Comparison of ENCODE assay signal across 18 cellular contexts in the genomic region with DNA sequence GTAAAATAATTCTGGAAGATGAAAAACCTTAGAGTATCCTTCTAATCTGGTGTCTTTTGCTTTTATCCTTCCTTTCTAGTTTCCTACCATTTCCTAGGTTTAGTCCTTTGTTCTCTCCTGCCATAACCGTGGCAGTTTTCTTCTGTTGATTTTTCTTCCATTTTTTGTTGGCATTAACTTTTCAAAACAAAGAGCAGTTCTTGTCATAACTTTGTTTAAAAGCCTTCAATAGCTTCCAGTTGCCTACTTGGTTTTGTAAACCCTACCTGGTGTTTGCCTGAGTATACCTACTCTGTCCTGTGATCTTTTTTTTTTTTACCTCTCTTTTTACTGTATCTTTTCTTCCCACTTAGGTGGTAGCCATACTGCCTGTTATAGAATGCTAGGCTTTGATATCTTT.
A peak's percentile ranks its signal among the peaks of the same experiment; 100 is the strongest.
DNase-seq lines count a peak whose midpoint lies in the region; ATAC-seq, FAIRE-seq and TF ChIP-seq lines count a peak whose summit lies in the region.
"Had no signal": no experiment of that assay in that cellular context is flagged by ENCODE, and none has a peak within 500 bp of the region (broad histone marks: within the 10 kb centered on the region; RNA-seq: fewer than 3 reads in every experiment).

No MANE protein-coding gene starts in this region.

- peak overlapping the region; percentile 41 for H3K4me2 ChIP-seq in HepG2 (ENCODE audit: low read depth, low read length)
- H3K4me2 ChIP-seq in neural progenitor cell = no peak overlapping the region

- 5% methylated on average over 1 of the region's 1 CpG for WGBS in HepG2 (ENCODE audit: low lambda C conversion rate)
- 17% methylated on average over 1 of the region's 1 CpG for WGBS in right lobe of liver (ENCODE audit: insufficient coverage, low coverage, low lambda C conversion rate, missing lambda C conversion rate)

- H3K27me3 Mint-ChIP-seq in neural progenitor cell (ENCODE audit: insufficient read depth, low read depth) (no peaks in the 10 kb centered on the region), Caco-2 (ENCODE audit: insufficient read depth, unreplicated experiment) (no peaks in the 10 kb centered on the region)
- H3K27me3 Mint-ChIP-seq: CD4-positive, alpha-beta memory T cell had no signal

- H3K27ac ChIP-seq in HepG2 (ENCODE audit: extremely low read length, insufficient read depth, low read length) (peak overlapping the region; percentile 26), right lobe of liver (no peak overlapping the region), neural progenitor cell (no peak overlapping the region)
- H3K27ac ChIP-seq: C4-2B had no signal

- H3K4me1 ChIP-seq in HepG2 (ENCODE audit: insufficient read depth, low read length) (peaks cover 62% of the 10 kb centered on the region), right lobe of liver (peaks cover 0 to 39% (median 10%) of the 10 kb centered on the region in 4 donors), adipocyte (ENCODE audit: control insufficient read depth, insufficient read depth, low read length) (peaks cover 39% of the 10 kb centered on the region), neural progenitor cell (no peaks in the 10 kb centered on the region), Caco-2 (0 out of 2 replicates have a peak, but pooled peaks cover 5% of the 10 kb centered on the region)
- H3K4me1 ChIP-seq: BE2C had no signal

- no peaks in the 10 kb centered on the region; the same call in none of the 2 replicates for H4K20me1 ChIP-seq in HepG2 (ENCODE audit: insufficient read depth, low read length)
- H4K20me1 ChIP-seq in neural progenitor cell (ENCODE audit: low read depth) = no peaks in the 10 kb centered on the region

- in situ Hi-C loops in HepG2 (cut with HindIII; ENCODE audit: extremely low pct_ligation_motif_present, low pct_unique_long_range_greater_than_20kb) = no loop called here

- POLR2A ChIA-PET in HepG2 (lab: Yijun Ruan, JAX) (no interaction called here), Caco-2 (lab: Charles Lee) (no interaction called here)

- TF ChIP-seq POLR2A in HepG2 (IDR thresholded peaks at IDR 0.05; ENCODE audit: insufficient read depth in 1 of 2, low read depth in 2 of 2, low read length in 2 of 2) (no peak), right lobe of liver (IDR thresholded peaks at IDR 0.05) (no peak)

- BruUV-seq in HepG2 (replicated peaks; lab: Mats Ljungman, UMichigan) (no TSS peak), Caco-2 (replicated peaks; lab: Mats Ljungman, UMichigan) (no TSS peak)

- H3K9ac ChIP-seq in HepG2 (ENCODE audit: insufficient read depth, low read depth, low read length) = no peak overlapping the region
- H3K9ac ChIP-seq in adipocyte (ENCODE audit: low read length) = peak overlapping the region; percentile 54
- H3K9ac ChIP-seq in neural progenitor cell = no peak overlapping the region

- TF ChIP-seq RAD21 in HepG2 (CRISPR knock-in tag; IDR thresholded peaks at IDR 0.05) = no peak

- intact Hi-C loops in HepG2 (cut with micrococcal nuclease; ENCODE audit: unreplicated experiment) (no loop called here), right lobe of liver (cut with DNase I) (no loop called here), Caco-2 (cut with micrococcal nuclease; ENCODE audit: unreplicated experiment) (no loop called here)

- no peaks in the 10 kb centered on the region for H3K27me3 ChIP-seq in HepG2 (ENCODE audit: control insufficient read depth in 1 of 2, insufficient read depth in 2 of 2, low read length in 2 of 2)
- H3K27me3 ChIP-seq in right lobe of liver = no peaks in the 10 kb centered on the region
- H3K27me3 ChIP-seq in adipocyte (replicated peaks; ENCODE audit: control insufficient read depth, insufficient read depth, low read length) = no peaks in the 10 kb centered on the region
- H3K27me3 ChIP-seq in neural progenitor cell = no peaks in the 10 kb centered on the region
- H3K27me3 ChIP-seq in Caco-2 (replicated peaks; ENCODE audit: control insufficient read depth, insufficient read depth, low read length) = no peaks in the 10 kb centered on the region
- H3K27me3 ChIP-seq: BE2C had no signal

- peaks cover 3 to 20% of the 10 kb centered on the region in 2 experiments; a peak in 3 of 5 replicates for H3K36me3 ChIP-seq in HepG2 (replicated peaks in 1 of 2; ENCODE audit: control insufficient read depth in 1 of 2, insufficient read depth in 2 of 2, low read length in 2 of 2)
- H3K36me3 ChIP-seq in right lobe of liver = peaks cover 0 to 8% (median under 1%) of the 10 kb centered on the region in 4 donors
- H3K36me3 ChIP-seq in adipocyte (ENCODE audit: control insufficient read depth, insufficient read depth, low read length, severe bottlenecking) = peaks cover 36% of the 10 kb centered on the region
- no peaks in the 10 kb centered on the region for H3K36me3 ChIP-seq in neural progenitor cell
- no peaks in the 10 kb centered on the region; the same call in 1 of the 2 replicates for H3K36me3 ChIP-seq in Caco-2 (ENCODE audit: control insufficient read depth, insufficient read depth, low read length)
- H3K36me3 ChIP-seq: BE2C had no signal

- TF ChIP-seq EP300 in HepG2 (IDR thresholded peaks at IDR 0.05; ENCODE audit: low read depth in 2 of 2, low read length in 2 of 2) (no peak), HepG2 (CRISPR knock-in tag; IDR thresholded peaks at IDR 0.05; ENCODE audit: borderline replicate concordance) (no peak)

- TF ChIP-seq CTCF in HepG2 (CRISPR knock-in tag; IDR thresholded peaks at IDR 0.05) (no peak), right lobe of liver (IDR thresholded peaks at IDR 0.05) (no peak), neural progenitor cell (IDR thresholded peaks at IDR 0.05) (no peak), Caco-2 (IDR thresholded peaks at IDR 0.05; ENCODE audit: insufficient read depth in 1 of 2, low read depth in 1 of 2, low read length in 1 of 2, severe bottlenecking in 1 of 2, unreplicated experiment in 1 of 2) (no peak)

- H3K4me3 Mint-ChIP-seq in neural progenitor cell (no peak overlapping the region), Caco-2 (ENCODE audit: unreplicated experiment) (no peak overlapping the region)
- H3K4me3 Mint-ChIP-seq: CD4-positive, alpha-beta memory T cell; HFFc6; IgD-negative memory B cell had no signal

- H3K27ac Mint-ChIP-seq in neural progenitor cell (no peak overlapping the region), Caco-2 (ENCODE audit: unreplicated experiment) (no peak overlapping the region)
- H3K27ac Mint-ChIP-seq: HFFc6 had no signal

- H3K36me3 Mint-ChIP-seq in neural progenitor cell (no peaks in the 10 kb centered on the region), Caco-2 (ENCODE audit: insufficient read depth, unreplicated experiment) (peaks cover 48% of the 10 kb centered on the region)

- H3K9me3 Mint-ChIP-seq in neural progenitor cell (peaks cover 5% of the 10 kb centered on the region), Caco-2 (ENCODE audit: unreplicated experiment) (no peaks in the 10 kb centered on the region)
- H3K9me3 Mint-ChIP-seq: CD4-positive, alpha-beta memory T cell; HFFc6 had no signal

- peak; percentile 37 for DNase-seq in HepG2 (ENCODE audit: low spot score)
- DNase-seq in right lobe of liver = no peak
- DNase-seq in adipocyte (ENCODE audit: low read depth) = no peak
- DNase-seq in neural progenitor cell (ENCODE audit: low spot score) = no peak
- no peak for DNase-seq in Caco-2
- no peak for DNase-seq in RCC 7860 (ENCODE audit: low spot score)
- DNase-seq in NCI-H2196 treated with DMSO at 0.1 percent for 48 hours (lab: John Stamatoyannopoulos, UW; ENCODE audit: unreplicated experiment) = no peak
- DNase-seq: BE2C; CD4-positive, alpha-beta memory T cell; DND-41; GDM1; HCEC 1CT; HFFc6; KG1 had no signal

- H3K79me2 ChIP-seq in HepG2 (ENCODE audit: insufficient read depth, low read length) = peaks cover 85% of the 10 kb centered on the region
- no peaks in the 10 kb centered on the region for H3K79me2 ChIP-seq in neural progenitor cell (ENCODE audit: low read depth)

- FAIRE-seq in HepG2 (lab: Jason Lieb, UNC) (no peak), RCC 7860 (lab: Jason Lieb, UNC) (no peak)
- FAIRE-seq: GM19239, H1 had no signal

- no peak for ATAC-seq in HepG2
- ATAC-seq in right lobe of liver = no peak

- CTCF ChIA-PET in HepG2 (lab: Yijun Ruan, JAX; ENCODE audit: low intra/inter-chr PET ratio, low total read pairs) (no interaction called here), Caco-2 (lab: Charles Lee) (no interaction called here)

- H2AFZ ChIP-seq in HepG2 (ENCODE audit: low read length) (no peak overlapping the region), neural progenitor cell (replicated peaks) (peak overlapping the region; percentile 30)

- H3K9me3 ChIP-seq in HepG2 (ENCODE audit: low read length) (no peaks in the 10 kb centered on the region), right lobe of liver (no peaks in the 10 kb centered on the region), adipocyte (ENCODE audit: control insufficient read depth, low read length) (no peaks in the 10 kb centered on the region), neural progenitor cell (ENCODE audit: low read depth) (no peaks in the 10 kb centered on the region), Caco-2 (no peaks in the 10 kb centered on the region)
- H3K9me3 ChIP-seq: BE2C had no signal

- H3K4me1 Mint-ChIP-seq in neural progenitor cell (no peaks in the 10 kb centered on the region), Caco-2 (ENCODE audit: low read depth, unreplicated experiment) (peaks cover 15% of the 10 kb centered on the region)

- H3K4me3 ChIP-seq in HepG2 (replicated peaks in 1 of 3; ENCODE audit: insufficient read depth in 1 of 3, low read depth in 2 of 3, low read length in 3 of 3) = no peak overlapping the region
- H3K4me3 ChIP-seq in right lobe of liver = no peak overlapping the region
- peak overlapping the region; percentile 37 for H3K4me3 ChIP-seq in adipocyte (ENCODE audit: low read length)
- no peak overlapping the region for H3K4me3 ChIP-seq in neural progenitor cell
- H3K4me3 ChIP-seq in Caco-2 (ENCODE audit: low read depth, low read length) = no peak overlapping the region

- no peaks in the 10 kb centered on the region for H3F3A ChIP-seq in neural progenitor cell (ENCODE audit: low read depth)

TF ChIP-seq in HepG2, 621 proteins besides CTCF, POLR2A, EP300 and RAD21 (continues in another document):
- TF ChIP-seq KAT8 (CRISPR knock-in tag; IDR thresholded peaks at IDR 0.05) (peak; percentile 29; the same call in 1 of the 2 replicates), ZNF44 (CRISPR knock-in tag; IDR thresholded peaks at IDR 0.05) (no peak)
- TF ChIP-seq, protein P1, sequence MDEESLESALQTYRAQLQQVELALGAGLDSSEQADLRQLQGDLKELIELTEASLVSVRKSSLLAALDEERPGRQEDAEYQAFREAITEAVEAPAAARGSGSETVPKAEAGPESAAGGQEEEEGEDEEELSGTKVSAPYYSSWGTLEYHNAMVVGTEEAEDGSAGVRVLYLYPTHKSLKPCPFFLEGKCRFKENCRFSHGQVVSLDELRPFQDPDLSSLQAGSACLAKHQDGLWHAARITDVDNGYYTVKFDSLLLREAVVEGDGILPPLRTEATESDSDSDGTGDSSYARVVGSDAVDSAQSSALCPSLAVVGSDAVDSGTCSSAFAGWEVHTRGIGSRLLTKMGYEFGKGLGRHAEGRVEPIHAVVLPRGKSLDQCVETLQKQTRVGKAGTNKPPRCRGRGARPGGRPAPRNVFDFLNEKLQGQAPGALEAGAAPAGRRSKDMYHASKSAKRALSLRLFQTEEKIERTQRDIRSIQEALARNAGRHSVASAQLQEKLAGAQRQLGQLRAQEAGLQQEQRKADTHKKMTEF (CRISPR knock-in tag; IDR thresholded peaks at IDR 0.05) = 0 out of 2 replicates have a peak, but pooled peaks have one; percentile 17
